In genomic region chr15:91032919-91033803, GRCh38 we compare ENCODE assay signal across 8 cellular contexts. TPM values are rescaled to one million over a fixed set of nuclear protein-coding genes. Genes with fewer than 3 reads are reported as not detected.
A peak's percentile ranks its signal among the peaks of the same experiment; 100 is the strongest.
DNase-seq lines count a peak whose midpoint lies in the region; ATAC-seq and TF ChIP-seq lines count a peak whose summit lies in the region.

No MANE protein-coding gene starts in this region.

- no peaks in the 10 kb centered on the region for H3K36me3 Mint-ChIP-seq in chondrocyte (ENCODE audit: low read depth)

- no peaks in the 10 kb centered on the region for H3K9me3 ChIP-seq in WERI-Rb-1 (ENCODE audit: severe bottlenecking)
- H3K9me3 ChIP-seq in lower lobe of right lung, result no peaks in the 10 kb centered on the region

- ATAC-seq in lower lobe of right lung (peak; percentile 92), HG03175 (IDR thresholded peaks at IDR 0.05; ENCODE audit: unreplicated experiment) (no peak)

- H3K27ac ChIP-seq in WERI-Rb-1 (no peak overlapping the region), lower lobe of right lung (no peak overlapping the region)

- no peak overlapping the region for H3K4me3 Mint-ChIP-seq in chondrocyte (ENCODE audit: unreplicated experiment)

- DNase-seq in NCI-H2227 (lab: John Stamatoyannopoulos, UW; ENCODE audit: unreplicated experiment) (peak; percentile 17), NCI-H2227 treated with DMSO at 0.1 percent for 48 hours (lab: John Stamatoyannopoulos, UW) (no peak), NCI-H1105 treated with DMSO at 0.1 percent for 48 hours (lab: John Stamatoyannopoulos, UW) (peak; percentile 65), WERI-Rb-1 (peak; percentile 92), chondrocyte (ENCODE audit: low spot score) (no peak), lower lobe of right lung (peak; percentile 87)
- peak; percentile 25 for DNase-seq in stimulated activated naive CD4-positive, alpha-beta T cell treated with Interleukin-2 at 50 U/mL for 16 hours (lab: John Stamatoyannopoulos, UW)

- intact Hi-C loops in lower lobe of right lung (cut with DNase I), result no loop called here

- no peaks in the 10 kb centered on the region for H3K36me3 ChIP-seq in WERI-Rb-1
- H3K36me3 ChIP-seq in lower lobe of right lung, result no peaks in the 10 kb centered on the region

- no peaks in the 10 kb centered on the region for H3K9me3 Mint-ChIP-seq in chondrocyte (ENCODE audit: low read depth)

- no peaks in the 10 kb centered on the region for H3K4me1 ChIP-seq in lower lobe of right lung

- H3K4me1 Mint-ChIP-seq in chondrocyte (ENCODE audit: low read depth), result no peaks in the 10 kb centered on the region

- no peak overlapping the region for H3K4me3 ChIP-seq in WERI-Rb-1 (ENCODE audit: low read depth, low read length)
- no peak overlapping the region for H3K4me3 ChIP-seq in lower lobe of right lung

- no peak overlapping the region for H3K27ac Mint-ChIP-seq in chondrocyte (ENCODE audit: unreplicated experiment)

- peak; percentile 89 for TF ChIP-seq CTCF in WERI-Rb-1 (IDR thresholded peaks at IDR 0.05; ENCODE audit: low read depth, low read length)
- TF ChIP-seq CTCF in chondrocyte (IDR thresholded peaks at IDR 0.05), result peak; percentile 75
- TF ChIP-seq CTCF in lower lobe of right lung (IDR thresholded peaks at IDR 0.05), result peak; percentile 75

- no peaks in the 10 kb centered on the region for H3K27me3 ChIP-seq in WERI-Rb-1 (ENCODE audit: insufficient read depth, low read depth, severe bottlenecking)
- H3K27me3 ChIP-seq in lower lobe of right lung (ENCODE audit: low read depth), result peaks cover 3% of the 10 kb centered on the region

- H3K27me3 Mint-ChIP-seq in chondrocyte (ENCODE audit: low read depth), result peaks cover 29% of the 10 kb centered on the region

RNA-seq across cellular contexts. Expression of gene VPS33B, which starts 10.8 kb away (rescaled TPM):
- total RNA-seq in chondrocyte (10.7 to 13.6 TPM (median 11.4 TPM) in 3 replicates), lower lobe of right lung (13.3 TPM)

RNA-seq across cellular contexts. Expression of gene PRC1, which starts 38.8 kb away (rescaled TPM):
- 29.6 to 41.7 TPM (median 32.5 TPM) in 3 replicates for total RNA-seq in chondrocyte
- 6.7 TPM for total RNA-seq in lower lobe of right lung

Comparison
In these comparisons a context has a peak if more than half of its experiments do, and no peak if none do; other contexts are left out.
1. DNase-seq: peak in NCI-H2227 (single experiment), NCI-H1105 treated with DMSO at 0.1 percent for 48 hours (single experiment), WERI-Rb-1 (single experiment), lower lobe of right lung (single experiment) and stimulated activated naive CD4-positive, alpha-beta T cell treated with Interleukin-2 at 50 U/mL for 16 hours (single experiment); none in NCI-H2227 treated with DMSO at 0.1 percent for 48 hours (single experiment) and chondrocyte (single experiment).
2. Peak in every context shown above with its lines, with median percentiles within 50 percentile points of each other: CTCF ChIP-seq.